Comparison of ENCODE assay signal across 22 cellular contexts in genomic region chr5:73648490-73648889, GRCh38. TPM values are rescaled to one million over a fixed set of nuclear protein-coding genes. Genes with fewer than 3 reads are reported as not detected.
"Had no signal": no experiment of that assay in that cellular context is flagged by ENCODE, and none has a peak within 500 bp of the region (broad histone marks: within the 10 kb centered on the region; RNA-seq: fewer than 3 reads in every experiment).

No MANE protein-coding gene starts in this region.

- ATAC-seq: activated CD8-positive, alpha-beta memory T cell treated with anti-CD3 and anti-CD28 coated beads, Interleukin-2, amount 10 ng/mL, durations not matched to agents 7 days and 5 days; K562; T-helper 17 cell had no signal

- DNase-seq: activated B cell treated with CpG ODN at 0.5 μM for 24 hours; activated CD4-positive, alpha-beta T cell treated with anti-CD3 and anti-CD28 coated beads for 1 hour; activated CD4-positive, alpha-beta T cell treated with anti-CD3 and anti-CD28 coated beads, Interleukin-2, amount 10 ng/mL, durations not matched to agents 24 days and 14 days; activated CD4-positive, alpha-beta T cell treated with anti-CD3 and anti-CD28 coated beads, Interleukin-2, amount 50 U/mL, for 48 hours; activated CD8-positive, alpha-beta memory T cell treated with anti-CD3 and anti-CD28 coated beads, Interleukin-2, amount 10 ng/mL, durations not matched to agents 7 days and 5 days; activated effector memory CD4-positive, alpha-beta T cell treated with Interleukin-2 at 50 U/mL for 16 hours; activated naive CD4-positive, alpha-beta T cell; activated T-cell treated with anti-CD3 and anti-CD28 coated beads, Interleukin-2, amount 50 U/mL, for 24 hours; aorta; Karpas-422; NCI-H1105 treated with DMSO at 0.1 percent for 48 hours; NCI-H1436 treated with DMSO at 0.1 percent for 48 hours; NCI-H187 treated with DMSO at 0.1 percent for 48 hours; NCI-H2081 treated with DMSO at 0.1 percent for 48 hours; NCI-H446; NCI-H524; SIG-M5; T-helper 17 cell; T1000 had no signal

- H3K36me3 Mint-ChIP-seq: activated CD8-positive, alpha-beta memory T cell treated with anti-CD3 and anti-CD28 coated beads, Interleukin-2, amount 10 ng/mL, durations not matched to agents 7 days and 5 days; activated naive CD4-positive, alpha-beta T cell treated with anti-CD3 and anti-CD28 coated beads, Interleukin-2, amount 50 U/mL, for 24 hours had no signal

- H3K4me1 Mint-ChIP-seq: activated B cell treated with CpG ODN at 0.5 μM for 24 hours; activated CD4-positive, alpha-beta T cell treated with anti-CD3 and anti-CD28 coated beads, Interleukin-2, amount 10 ng/mL, durations not matched to agents 24 days and 14 days; activated CD8-positive, alpha-beta memory T cell treated with anti-CD3 and anti-CD28 coated beads, Interleukin-2, amount 10 ng/mL, durations not matched to agents 7 days and 5 days; activated naive CD4-positive, alpha-beta T cell treated with anti-CD3 and anti-CD28 coated beads, Interleukin-2, amount 50 U/mL, for 24 hours had no signal

- H3K27ac Mint-ChIP-seq: activated B cell treated with CpG ODN at 0.5 μM for 24 hours; activated CD4-positive, alpha-beta T cell treated with anti-CD3 and anti-CD28 coated beads, Interleukin-2, amount 10 ng/mL, durations not matched to agents 24 days and 14 days; activated CD8-positive, alpha-beta memory T cell treated with anti-CD3 and anti-CD28 coated beads, Interleukin-2, amount 10 ng/mL, durations not matched to agents 7 days and 5 days; activated naive CD4-positive, alpha-beta T cell treated with anti-CD3 and anti-CD28 coated beads, Interleukin-2, amount 50 U/mL, for 24 hours; activated T-cell treated with anti-CD3 and anti-CD28 coated beads, Interleukin-2, amount 50 U/mL, for 24 hours; activated T-helper 1 cell treated with anti-CD3 and anti-CD28 coated beads, Interleukin-12 subunit alpha, Interleukin-12 subunit beta, Interleukin-2, Interleukin-4 antibody, amounts not matched to agents 30 ng/mL and 10 ng/mL and 1 ng/mL, durations not matched to agents 14 hours and 24 hours and 36 hours; T-helper 17 cell had no signal

- H3K4me3 ChIP-seq: K562 had no signal

- H3K4me3 Mint-ChIP-seq: activated B cell treated with CpG ODN at 0.5 μM for 24 hours; activated CD4-positive, alpha-beta T cell treated with anti-CD3 and anti-CD28 coated beads, Interleukin-2, amount 10 ng/mL, durations not matched to agents 24 days and 14 days; activated CD8-positive, alpha-beta memory T cell treated with anti-CD3 and anti-CD28 coated beads, Interleukin-2, amount 10 ng/mL, durations not matched to agents 7 days and 5 days; activated naive CD4-positive, alpha-beta T cell treated with anti-CD3 and anti-CD28 coated beads, Interleukin-2, amount 50 U/mL, for 24 hours; activated T-cell treated with anti-CD3 and anti-CD28 coated beads, Interleukin-2, amount 50 U/mL, for 24 hours; activated T-helper 1 cell treated with anti-CD3 and anti-CD28 coated beads, Interleukin-12 subunit alpha, Interleukin-12 subunit beta, Interleukin-2, Interleukin-4 antibody, amounts not matched to agents 30 ng/mL and 10 ng/mL and 1 ng/mL, durations not matched to agents 14 hours and 24 hours and 36 hours; T-helper 17 cell had no signal

- H3K9me3 Mint-ChIP-seq: activated B cell treated with CpG ODN at 0.5 μM for 24 hours; activated CD4-positive, alpha-beta T cell treated with anti-CD3 and anti-CD28 coated beads, Interleukin-2, amount 10 ng/mL, durations not matched to agents 24 days and 14 days; activated naive CD4-positive, alpha-beta T cell treated with anti-CD3 and anti-CD28 coated beads, Interleukin-2, amount 50 U/mL, for 24 hours; activated T-cell treated with anti-CD3 and anti-CD28 coated beads, Interleukin-2, amount 50 U/mL, for 24 hours; activated T-helper 1 cell treated with anti-CD3 and anti-CD28 coated beads, Interleukin-12 subunit alpha, Interleukin-12 subunit beta, Interleukin-2, Interleukin-4 antibody, amounts not matched to agents 30 ng/mL and 10 ng/mL and 1 ng/mL, durations not matched to agents 14 hours and 24 hours and 36 hours had no signal

RNA-seq across cellular contexts. Expression of gene ARHGEF28, which starts 22.5 kb away (rescaled TPM):
- total RNA-seq: activated B cell treated with CpG ODN at 0.5 μM for 24 hours; activated CD8-positive, alpha-beta memory T cell treated with anti-CD3 and anti-CD28 coated beads, Interleukin-2, amount 10 ng/mL, durations not matched to agents 7 days and 5 days had no signal
- polyA plus RNA-seq: K562 had no signal
